In genomic region chr2:181803903-181804799, GRCh38 we compare ENCODE assay signal across 8 cellular contexts.
A peak's percentile ranks its signal among the peaks of the same experiment; 100 is the strongest.
DNase-seq lines count a peak whose midpoint lies in the region; TF ChIP-seq lines count a peak whose summit lies in the region.
"Not testable (repeated sequence)": the region's sequence is repeated elsewhere in the genome, so short reads cannot be mapped to it uniquely, and the experiment has no call there.

No MANE protein-coding gene starts in this region.

- H3K4me3 ChIP-seq in HUES48 (ENCODE audit: low read depth, low read length), result peak overlapping the region; percentile 43
- H3K4me3 ChIP-seq in brain microvascular endothelial cell (ENCODE audit: low read depth, low read length); trophoblast cell (ENCODE audit: low read depth, low read length): not testable (repeated sequence)

- H3K4me1 ChIP-seq in HUES48 (ENCODE audit: control insufficient read depth, insufficient read depth, low read length), result not testable (repeated sequence)
- H3K4me1 ChIP-seq in trophoblast cell (ENCODE audit: control insufficient read depth in 1 of 2, insufficient read depth in 2 of 2, low read length in 2 of 2), result peaks cover 11 to 14% of the 10 kb centered on the region in 2 experiments

- no CpG with 5 or more reads among the region's 12 CpGs for WGBS in trophoblast cell (ENCODE audit: extremely low coverage, insufficient coverage, insufficient read length)

- H3K27ac ChIP-seq in HUES48 (ENCODE audit: low read depth, low read length), result not testable (repeated sequence)
- peak overlapping the region; percentile 95 for H3K27ac ChIP-seq in brain microvascular endothelial cell
- peak overlapping the region; percentile 13 for H3K27ac ChIP-seq in trophoblast cell (ENCODE audit: low read depth, low read length)

- H2AFZ ChIP-seq in trophoblast cell (ENCODE audit: insufficient read depth, low read length, poor library complexity), result peak overlapping the region; percentile 52

- H3K18ac ChIP-seq in trophoblast cell (ENCODE audit: low read length), result peak overlapping the region; percentile 70

- DNase-seq in Caki2 (ENCODE audit: low read depth), result peak; percentile 61
- DNase-seq in NCI-H748 (lab: John Stamatoyannopoulos, UW; ENCODE audit: unreplicated experiment), result peak; percentile 57
- peak; percentile 36 for DNase-seq in SW480 (ENCODE audit: low spot score)
- DNase-seq in brain microvascular endothelial cell, result peak; percentile 40
- DNase-seq in iPS DF 4.7 (ENCODE audit: extremely low read depth, low spot score), result peak; percentile 66
- peak; percentile 50 for DNase-seq in left kidney (ENCODE audit: low read depth, low spot score)
- DNase-seq in trophoblast cell, result not testable (repeated sequence)

- not testable (repeated sequence) for TF ChIP-seq CTCF in brain microvascular endothelial cell (IDR thresholded peaks at IDR 0.05; ENCODE audit: low read depth, low read length, missing control alignments)

- H4K8ac ChIP-seq in trophoblast cell (ENCODE audit: low read depth, low read length), result peak overlapping the region; percentile 33

- H3K79me1 ChIP-seq in trophoblast cell (ENCODE audit: low read length), result peaks cover 17% of the 10 kb centered on the region

- H3K9ac ChIP-seq in HUES48 (ENCODE audit: low read depth, low read length); trophoblast cell (ENCODE audit: low read length): not testable (repeated sequence)

- H3K79me2 ChIP-seq in trophoblast cell (ENCODE audit: control insufficient read depth, insufficient read depth, low read length, poor library complexity), result not testable (repeated sequence)

- peak overlapping the region; percentile 81 for H3K14ac ChIP-seq in trophoblast cell (ENCODE audit: low read length)

- H4K91ac ChIP-seq in trophoblast cell (ENCODE audit: low read depth, low read length), result peak overlapping the region; percentile 95

- H2AK5ac ChIP-seq in trophoblast cell (ENCODE audit: low read length), result peak overlapping the region; percentile 45

- not testable (repeated sequence) for H3K9me3 ChIP-seq in HUES48 (ENCODE audit: control insufficient read depth, insufficient read depth, low read length); trophoblast cell (ENCODE audit: insufficient read depth, low read depth, low read length)

- not testable (repeated sequence) for H4K12ac ChIP-seq in trophoblast cell (ENCODE audit: low read depth, low read length)

- H3K36me3 ChIP-seq in HUES48 (ENCODE audit: control insufficient read depth, insufficient read depth, low read length); brain microvascular endothelial cell (replicated peaks); trophoblast cell (ENCODE audit: control insufficient read depth in 1 of 2, insufficient read depth in 2 of 2, low read length in 2 of 2): not testable (repeated sequence)

- H3K4me2 ChIP-seq in trophoblast cell (ENCODE audit: low read length), result not testable (repeated sequence)

- peak overlapping the region; percentile 78 for H2BK120ac ChIP-seq in trophoblast cell (ENCODE audit: insufficient read depth, low read length, poor library complexity)

- H3K23ac ChIP-seq in trophoblast cell (ENCODE audit: low read length), result not testable (repeated sequence)

- not testable (repeated sequence) for H3K27me3 ChIP-seq in HUES48 (ENCODE audit: control insufficient read depth, insufficient read depth, low read length); brain microvascular endothelial cell (replicated peaks); trophoblast cell (ENCODE audit: insufficient read depth, low read length)

- H3K4ac ChIP-seq in trophoblast cell (ENCODE audit: low read depth, low read length), result peak overlapping the region; percentile 30

- peak overlapping the region; percentile 71 for H2BK5ac ChIP-seq in trophoblast cell (ENCODE audit: low read depth, low read length, poor library complexity)

- in situ Hi-C loops in Caki2 (cut with HindIII; ENCODE audit: low pct_unique_long_range_greater_than_20kb, low sequenced_read_pairs); brain microvascular endothelial cell (cut with HindIII; ENCODE audit: low pct_ligation_motif_present, low sequenced_read_pairs): not testable (repeated sequence)

- H2BK12ac ChIP-seq in trophoblast cell (ENCODE audit: low read length), result peak overlapping the region; percentile 84
